ENCODE assay signal across 21 cellular contexts in genomic region chr7:35726654-35727053, GRCh38. TPM values are rescaled to one million over a fixed set of nuclear protein-coding genes. Genes with fewer than 3 reads are reported as not detected.
DNase-seq lines count a peak whose midpoint lies in the region; ATAC-seq, FAIRE-seq and TF ChIP-seq lines count a peak whose summit lies in the region.
"Had no signal": no experiment of that assay in that cellular context is flagged by ENCODE, and none has a peak within 500 bp of the region (broad histone marks: within the 10 kb centered on the region; RNA-seq: fewer than 3 reads in every experiment).

No MANE protein-coding gene starts in this region.

- intact Hi-C loops in CD4-positive, alpha-beta T cell (cut with DNase I, micrococcal nuclease), result loop anchor here in 1 of 2 experiments (5.0 kb wide), 1 partner anchor 49 kb away; no protein-coding TSS in a partner anchor
- intact Hi-C loops in left colon (cut with DNase I, micrococcal nuclease), result no loop called here

- POLR2A ChIA-PET in CD4-positive, alpha-beta T cell (lab: Charles Lee), result interaction anchor here (0.7 to 4.5 kb wide), 6 partner anchors 8 to 74 kb away, joined by 3 to 65 read pairs (median 14); partner anchors contain the start of genes HERPUD2 and SEPTIN7

- no peaks in the 10 kb centered on the region for H3K9me3 Mint-ChIP-seq in CD4-positive, alpha-beta T cell

- no peaks in the 10 kb centered on the region for H3K36me3 Mint-ChIP-seq in CD4-positive, alpha-beta T cell (ENCODE audit: low read depth)
- H3K36me3 Mint-ChIP-seq: neural progenitor cell had no signal

- ATAC-seq in CD4-positive, alpha-beta T cell (ENCODE audit: poor library complexity), result no peak
- ATAC-seq in left colon, result peak; percentile 57
- ATAC-seq: activated CD8-positive, alpha-beta memory T cell treated with anti-CD3 and anti-CD28 coated beads, Interleukin-2, amount 10 ng/mL, durations not matched to agents 7 days and 5 days had no signal

- no peak for TF ChIP-seq CTCF in CD4-positive, alpha-beta T cell (IDR thresholded peaks at IDR 0.05)
- no peak for TF ChIP-seq CTCF in GM12865 (IDR thresholded peaks at IDR 0.05; ENCODE audit: insufficient read depth, low read depth, low read length, missing control alignments)

- no peak for FAIRE-seq in HTR-8/SVneo (lab: Jason Lieb, UNC)

- peak overlapping the region; percentile 51 for H3K4me3 ChIP-seq in GM12865 (ENCODE audit: low read depth, low read length)
- H3K4me3 ChIP-seq: ascending aorta, neural progenitor cell had no signal

- H3K4me3 Mint-ChIP-seq in CD4-positive, alpha-beta T cell, result no peak overlapping the region
- H3K4me3 Mint-ChIP-seq: activated CD4-positive, alpha-beta T cell treated with anti-CD3 and anti-CD28 coated beads, Interleukin-2, amount 10 ng/mL, durations not matched to agents 24 days and 14 days; activated CD8-positive, alpha-beta memory T cell treated with anti-CD3 and anti-CD28 coated beads, Interleukin-2, amount 10 ng/mL, durations not matched to agents 7 days and 5 days; neural progenitor cell had no signal

- no peaks in the 10 kb centered on the region for H3K9me3 ChIP-seq in CD4-positive, alpha-beta T cell (ENCODE audit: control insufficient read depth, low read length)
- H3K9me3 ChIP-seq: ascending aorta had no signal

- no peaks in the 10 kb centered on the region for H3K27me3 ChIP-seq in CD4-positive, alpha-beta T cell (ENCODE audit: control insufficient read depth, insufficient read depth, low read length)
- H3K27me3 ChIP-seq: ascending aorta, neural progenitor cell had no signal

- no peaks in the 10 kb centered on the region for H3K27me3 Mint-ChIP-seq in CD4-positive, alpha-beta T cell

- peaks cover 80% of the 10 kb centered on the region for H3K4me1 Mint-ChIP-seq in CD4-positive, alpha-beta T cell (ENCODE audit: low read depth)
- H3K4me1 Mint-ChIP-seq: neural progenitor cell had no signal

- no peak overlapping the region for H3K27ac ChIP-seq in CD4-positive, alpha-beta T cell (ENCODE audit: low read depth, low read length)
- H3K27ac ChIP-seq: ascending aorta, neural progenitor cell, VCaP had no signal

- peak overlapping the region; percentile 94 for H3K27ac Mint-ChIP-seq in CD4-positive, alpha-beta T cell
- H3K27ac Mint-ChIP-seq: activated CD4-positive, alpha-beta T cell treated with anti-CD3 and anti-CD28 coated beads, Interleukin-2, amount 10 ng/mL, durations not matched to agents 24 days and 14 days; activated CD8-positive, alpha-beta memory T cell treated with anti-CD3 and anti-CD28 coated beads, Interleukin-2, amount 10 ng/mL, durations not matched to agents 7 days and 5 days; neural progenitor cell had no signal

- CTCF ChIA-PET in CD4-positive, alpha-beta T cell (lab: Charles Lee), result interaction anchor here (2.2 kb wide), 1 partner anchor 74 kb away, joined by 5 read pairs; the partner anchor contains the start of gene SEPTIN7

- no peak for DNase-seq in CD4-positive, alpha-beta T cell
- DNase-seq in GM12865 (ENCODE audit: low read depth), result peak; percentile 78
- DNase-seq in SK-N-DZ (ENCODE audit: low spot score), result peak; percentile 86
- no peak for DNase-seq in left colon
- DNase-seq in GM19240 (ENCODE audit: insufficient read length, low spot score), result no peak
- DNase-seq in activated T-cell treated with anti-CD3 and anti-CD28 coated beads, Interleukin-2, amount 50 U/mL, for 48 hours, result no peak
- DNase-seq in DMS 273 treated with DMSO at 0.1 percent for 48 hours (lab: John Stamatoyannopoulos, UW), result no peak
- no peak for DNase-seq in HTR-8/SVneo (ENCODE audit: insufficient read length, low spot score)
- DNase-seq: activated CD4-positive, alpha-beta T cell treated with anti-CD3 and anti-CD28 coated beads, Interleukin-2, amount 10 ng/mL, durations not matched to agents 24 days and 14 days; activated CD8-positive, alpha-beta memory T cell treated with anti-CD3 and anti-CD28 coated beads, Interleukin-2, amount 10 ng/mL, durations not matched to agents 7 days and 5 days; activated naive CD4-positive, alpha-beta T cell treated with anti-CD3 and anti-CD28 coated beads, Interleukin-2, amount 50 U/mL, for 16 hours; dermis blood vessel endothelial cell; islet precursor cell; NCI-H1092 treated with DMSO at 0.1 percent for 48 hours; NCI-H446; right cardiac atrium; stimulated activated CD4-positive, alpha-beta T cell treated with anti-CD3 and anti-CD28 coated beads, Interleukin-4, amount 100 ng/mL, for 1 hour; stimulated activated naive CD4-positive, alpha-beta T cell had no signal

RNA-seq across cellular contexts. Expression of gene HERPUD2, which starts 31.7 kb away (rescaled TPM):
- 100 to 1,000 TPM; 113 to 127 TPM for total RNA-seq in CD4-positive, alpha-beta T cell
- polyA plus RNA-seq in SK-N-DZ (2014; cell fraction: cytosol; rRNA removed), result 15.9 and 19.4 TPM in 2 replicates
- 8.6 and 11.9 TPM in 2 replicates for polyA plus RNA-seq in SK-N-DZ (2014; cell fraction: nucleus; rRNA removed)
- total RNA-seq in left colon, result 10 to 100 TPM; 23.2 to 30.9 TPM

Comparison
In these comparisons a context has a peak if more than half of its experiments do, and no peak if none do; other contexts are left out.
1. DNase-seq: peak in GM12865 (single experiment) and SK-N-DZ (single experiment); none in CD4-positive, alpha-beta T cell (0 of 10), left colon (0 of 2), GM19240 (single experiment), activated T-cell treated with anti-CD3 and anti-CD28 coated beads, Interleukin-2, amount 50 U/mL, for 48 hours (0 of 2), DMS 273 treated with DMSO at 0.1 percent for 48 hours (single experiment) and HTR-8/SVneo (single experiment).